Comparison of ENCODE assay signal across 1 cellular context in genomic region chr1:185998391-185998790, GRCh38.
TF ChIP-seq lines count a peak whose summit lies in the region.

No MANE protein-coding gene starts in this region.

TF ChIP-seq in SK-N-SH, 30 proteins besides CTCF, POLR2A, EP300 and RAD21:
- no peak for TF ChIP-seq REST (IDR thresholded peaks at IDR 0.05; ENCODE audit: low read depth, low read length)
- TF ChIP-seq CHD2 (IDR thresholded peaks at IDR 0.05; ENCODE audit: low read length, partially characterized antibody): no peak
- TF ChIP-seq YY1 (IDR thresholded peaks at IDR 0.05; ENCODE audit: low read depth): no peak
- no peak for TF ChIP-seq FOXJ3 (CRISPR knock-in tag; IDR thresholded peaks at IDR 0.05)
- TF ChIP-seq GABPA (IDR thresholded peaks at IDR 0.05; ENCODE audit: low read depth): no peak
- TF ChIP-seq RFX5 (IDR thresholded peaks at IDR 0.05; ENCODE audit: low read length): no peak
- no peak for TF ChIP-seq FOSL2 (IDR thresholded peaks at IDR 0.05; ENCODE audit: borderline replicate concordance, low read depth)
- no peak for TF ChIP-seq RCOR1 (IDR thresholded peaks at IDR 0.05; ENCODE audit: low read length)
- TF ChIP-seq PBX3 (IDR thresholded peaks at IDR 0.05): no peak
- TF ChIP-seq POLR2AphosphoS5 (IDR thresholded peaks at IDR 0.05; ENCODE audit: low read depth, low read length): no peak
- no peak for TF ChIP-seq ELF1 (IDR thresholded peaks at IDR 0.05)
- TF ChIP-seq EZH2phosphoT487 (IDR thresholded peaks at IDR 0.05; ENCODE audit: borderline replicate concordance, low read depth): no peak
- TF ChIP-seq TAF1 (IDR thresholded peaks at IDR 0.05; ENCODE audit: borderline replicate concordance, low read depth, low read length): no peak
- TF ChIP-seq SIN3A (IDR thresholded peaks at IDR 0.05; ENCODE audit: borderline replicate concordance, low read depth, low read length): no peak
- no peak for TF ChIP-seq NRF1 (IDR thresholded peaks at IDR 0.05; ENCODE audit: low read depth, low read length)
- TF ChIP-seq TEAD4 (IDR thresholded peaks at IDR 0.05; ENCODE audit: borderline replicate concordance, insufficient read depth): no peak
- TF ChIP-seq GATA2 (CRISPR knock-in tag; IDR thresholded peaks at IDR 0.05): no peak
